ENCODE assay signal across 8 cellular contexts in genomic region chr3:196969660-196970546, GRCh38. TPM values are rescaled to one million over a fixed set of nuclear protein-coding genes. Genes with fewer than 3 reads are reported as not detected.
A peak's percentile ranks its signal among the peaks of the same experiment; 100 is the strongest.
DNase-seq lines count a peak whose midpoint lies in the region; ATAC-seq, FAIRE-seq and TF ChIP-seq lines count a peak whose summit lies in the region.

No MANE protein-coding gene starts in this region.

- H3K79me2 ChIP-seq in MM.1S (ENCODE audit: low read length): no peaks in the 10 kb centered on the region
- H3K79me2 ChIP-seq in K562 (ENCODE audit: control insufficient read depth, insufficient read depth, low read length): peaks cover 12% of the 10 kb centered on the region; the same call in 2 of the 3 replicates

- intact Hi-C loops in K562 (cut with micrococcal nuclease) (loop anchor here (2.0 to 5.0 kb wide), 2 partner anchors 361 to 448 kb away; no protein-coding TSS in a partner anchor), spleen (cut with DNase I; ENCODE audit: low total_unique reads) (loop anchor here (10.0 kb wide), 2 partner anchors 125 to 215 kb away; no protein-coding TSS in a partner anchor)

- TF ChIP-seq POLR2A in K562 (conservative IDR thresholded peaks at IDR 0.05) (no peak), spleen (IDR thresholded peaks at IDR 0.05) (no peak)

- TF ChIP-seq EP300 in K562 (IDR thresholded peaks at IDR 0.05; ENCODE audit: low read length): no peak

- in situ Hi-C loops in K562 (cut with MboI): loop anchor here (10.0 kb wide), 2 partner anchors 215 to 365 kb away; no protein-coding TSS in a partner anchor

- DNase-seq in GM06990 (ENCODE audit: extremely low read depth, insufficient read length) (peak; percentile 83), H7 (peak; percentile 97), MM.1S (peak; percentile 74), T-helper 22 cell (ENCODE audit: low read depth) (peak; percentile 29), K562 (ENCODE audit: extremely low read depth in 1 of 4, low spot score in 3 of 4) (peak; percentile 82 to 90 (median 88)), spleen (peak; percentile 93), KG1 (lab: John Stamatoyannopoulos, UW) (no peak)

- H3K9me1 ChIP-seq in K562 (ENCODE audit: control insufficient read depth, insufficient read depth, low read length): no peaks in the 10 kb centered on the region

- peak overlapping the region; percentile 76 for H3K4me3 ChIP-seq in GM06990 (replicated peaks; ENCODE audit: low read depth, low read length)
- H3K4me3 ChIP-seq in H7 (ENCODE audit: insufficient read depth, low read depth, low read length): peak overlapping the region; percentile 52
- H3K4me3 ChIP-seq in MM.1S (ENCODE audit: low read length): peak overlapping the region; percentile 97
- peak overlapping the region; percentile 71 for H3K4me3 ChIP-seq in K562
- peak overlapping the region; percentile 58; the same call in 1 of the 2 replicates for H3K4me3 ChIP-seq in iPS-20b (ENCODE audit: low read length)
- H3K4me3 ChIP-seq in spleen: peak overlapping the region; percentile 72 to 97 (median 86)

- H2AFZ ChIP-seq in MM.1S (ENCODE audit: low read length) (peak overlapping the region; percentile 61), K562 (ENCODE audit: low read depth, low read length) (peak overlapping the region; percentile 92)

- no peaks in the 10 kb centered on the region for H3K9me2 ChIP-seq in MM.1S (replicated peaks; ENCODE audit: insufficient read depth, low read length)

- H3K9ac ChIP-seq in MM.1S (ENCODE audit: low read length): peak overlapping the region; percentile 75; the same call in 1 of the 2 replicates
- H3K9ac ChIP-seq in K562 (ENCODE audit: insufficient read depth in 1 of 2, low read depth in 2 of 2, low read length in 2 of 2): peak overlapping the region; percentile 90 to 96
- no peak overlapping the region for H3K9ac ChIP-seq in iPS-20b (ENCODE audit: low read depth, low read length)

- 7% methylated on average over 61 of the region's 100 CpGs for WGBS in K562 (ENCODE audit: insufficient coverage, low coverage, missing lambda C conversion rate)
- WGBS in spleen, 5 donors: 9 to 36% (median 15%) methylated on average over 25 to 100 of the region's 100 CpGs

- no peaks in the 10 kb centered on the region for H3K9me3 ChIP-seq in MM.1S (replicated peaks; ENCODE audit: insufficient read depth, low read length)
- peaks cover 3% of the 10 kb centered on the region; the same call in 1 of the 2 replicates for H3K9me3 ChIP-seq in K562 (replicated peaks; ENCODE audit: control insufficient read depth, insufficient read depth, low read depth, low read length)
- peaks cover 5% of the 10 kb centered on the region for H3K9me3 ChIP-seq in iPS-20b (ENCODE audit: insufficient read depth, low read depth, low read length)
- no peaks in the 10 kb centered on the region for H3K9me3 ChIP-seq in spleen

- TF ChIP-seq CTCF in GM06990 (IDR thresholded peaks at IDR 0.05; ENCODE audit: insufficient read depth, low read length, poor library complexity, severe bottlenecking): peak; percentile 2
- peak; percentile 62 for TF ChIP-seq CTCF in MM.1S (IDR thresholded peaks at IDR 0.05; ENCODE audit: low read length)
- TF ChIP-seq CTCF in K562 (IDR thresholded peaks at IDR 0.05 in 2 of 3, conservative IDR thresholded peaks at IDR 0.05 in 1 of 3; ENCODE audit: insufficient read depth in 2 of 3, low read depth in 1 of 3, low read length in 3 of 3): peak; percentile 57 to 97 (median 76)
- TF ChIP-seq CTCF in spleen (IDR thresholded peaks at IDR 0.05 in 8 of 11, conservative IDR thresholded peaks at IDR 0.05 in 3 of 11): peak in 8 of 11 experiments; percentile 45 to 95 (median 94)

- H3K27ac ChIP-seq in MM.1S (ENCODE audit: low read length) (no peak overlapping the region), K562 (ENCODE audit: extremely low read depth, low read depth, low read length) (peak overlapping the region; percentile 94), iPS-20b (ENCODE audit: low read length) (no peak overlapping the region), spleen (peak overlapping the region in 6 of 8 donors; percentile 44 to 85 (median 76))

- H3K4me1 ChIP-seq in MM.1S (ENCODE audit: low read length) (0 out of 2 replicates have a peak, but pooled peaks cover 6% of the 10 kb centered on the region), K562 (replicated peaks in 1 of 2; ENCODE audit: control insufficient read depth in 2 of 2, insufficient read depth in 2 of 2, low read length in 2 of 2) (peaks cover 20 to 32% of the 10 kb centered on the region in 2 experiments; a peak in 4 of 5 replicates), iPS-20b (ENCODE audit: insufficient read depth, low read length) (no peaks in the 10 kb centered on the region; the same call in 1 of the 2 replicates), spleen (peaks cover 0 to 26% (median 17%) of the 10 kb centered on the region in 6 donors)

- ATAC-seq in K562: peak; percentile 86

- FAIRE-seq in K562 (lab: Jason Lieb, UNC): no peak

- H3K4me2 ChIP-seq in MM.1S (ENCODE audit: low read depth, low read length): peak overlapping the region; percentile 100
- peak overlapping the region; percentile 77 for H3K4me2 ChIP-seq in K562 (ENCODE audit: insufficient read depth, low read length)

- POLR2A ChIA-PET in K562 (lab: Yijun Ruan, JAX): interaction anchor here (0.6 to 1.4 kb wide), 6 partner anchors 10 to 33 kb away, joined by 3 to 5 read pairs (median 4); no protein-coding TSS in a partner anchor

- BruUV-seq in K562 (replicated peaks; lab: Mats Ljungman, UMichigan): no TSS peak

- H4K20me1 ChIP-seq in MM.1S (ENCODE audit: insufficient read depth, low read length): no peaks in the 10 kb centered on the region
- H4K20me1 ChIP-seq in K562 (replicated peaks; ENCODE audit: control insufficient read depth, insufficient read depth, low read length): no peaks in the 10 kb centered on the region

- no peaks in the 10 kb centered on the region for H3K27me3 ChIP-seq in GM06990 (replicated peaks; ENCODE audit: control insufficient read depth, insufficient read depth, low read length)
- H3K27me3 ChIP-seq in H7 (ENCODE audit: control insufficient read depth, insufficient read depth, low read length): peaks cover 61% of the 10 kb centered on the region
- H3K27me3 ChIP-seq in MM.1S (replicated peaks; ENCODE audit: insufficient read depth, low read length): peaks cover 12% of the 10 kb centered on the region; the same call in 1 of the 2 replicates
- H3K27me3 ChIP-seq in K562 (ENCODE audit: control insufficient read depth in 2 of 2, insufficient read depth in 2 of 2, low read length in 2 of 2): no peaks in the 10 kb centered on the region
- peaks cover 68% of the 10 kb centered on the region for H3K27me3 ChIP-seq in iPS-20b (ENCODE audit: insufficient read depth, low read length)
- peaks cover 0 to 7% (median 0%) of the 10 kb centered on the region in 7 donors for H3K27me3 ChIP-seq in spleen (replicated peaks in 1 of 7)

- H3K36me3 ChIP-seq in GM06990 (ENCODE audit: control insufficient read depth, insufficient read depth, low read length) (0 out of 2 replicates have a peak, but pooled peaks cover 1% of the 10 kb centered on the region), H7 (replicated peaks; ENCODE audit: control insufficient read depth, insufficient read depth, low read length) (no peaks in the 10 kb centered on the region), MM.1S (replicated peaks; ENCODE audit: insufficient read depth, low read length) (no peaks in the 10 kb centered on the region), K562 (ENCODE audit: control insufficient read depth, insufficient read depth, low read length) (peaks cover 8% of the 10 kb centered on the region; the same call in 1 of the 3 replicates), iPS-20b (ENCODE audit: insufficient read depth, low read depth, low read length) (no peaks in the 10 kb centered on the region), spleen (no peaks in the 10 kb centered on the region)

- TF ChIP-seq RAD21 in K562 (CRISPR knock-in tag; conservative IDR thresholded peaks at IDR 0.05 in 1 of 2, IDR thresholded peaks at IDR 0.05 in 1 of 2): peak; percentile 78 to 90

- CTCF ChIA-PET in K562 (lab: Yijun Ruan, JAX; ENCODE audit: low intra/inter-chr PET ratio): interaction anchor here (0.6 to 2.7 kb wide), 8 partner anchors 28 to 445 kb away, joined by 3 to 10 read pairs (median 4); no protein-coding TSS in a partner anchor

- H3F3A ChIP-seq in MM.1S (ENCODE audit: insufficient read depth, low read length): no peaks in the 10 kb centered on the region

RNA-seq across cellular contexts. Expression of gene PIGZ, which starts 1.3 kb away (rescaled TPM):
- total RNA-seq in H7 (2014; rRNA removed; shearing (Covaris generic)): 0.55 and 1.2 TPM in 2 replicates
- 3.6 and 5.8 TPM in 2 replicates for total RNA-seq in K562 (2011; cell fraction: chromatin; rRNA removed; ENCODE audit: low replicate concordance)
- 2.3 and 3.3 TPM in 2 replicates for total RNA-seq in K562 (2011; cell fraction: nucleolus; rRNA removed)
- 3.5 and 4.7 TPM in 2 replicates for total RNA-seq in K562 (2011; cell fraction: nucleoplasm; rRNA removed)
- total RNA-seq in K562 (2014; rRNA removed) (0.54 and 0.73 TPM in 2 replicates), K562 (2014; rRNA removed; fragmentation: Illumina TruSeq; extraction: Trizol) (0.48 and 0.76 TPM in 2 replicates), K562 (2015; rRNA removed; fragmentation: Illumina TruSeq; extraction: Trizol) (0.30 and 0.54 TPM in 2 replicates), K562 (2021) (0.87 and 1.0 TPM in 2 replicates), spleen (1 to 10 TPM; 2.0 to 5.1 (median 2.6) TPM)
- polyA plus RNA-seq in K562 (2011; rRNA removed) (1.8 and 2.8 TPM in 2 replicates), K562 (2014; fragmentation: Illumina TruSeq; extraction: Trizol) (0.79 and 0.91 TPM in 2 replicates), K562 (2014; fragmentation: Nextera tagmentation; extraction: Ambion mirVana) (under 1 TPM; 0.15 TPM), K562 (2014; rRNA removed) (1.2 and 2.0 TPM in 2 replicates), spleen (1 to 10 TPM; 2.0 to 2.6 (median 2.2) TPM)
- 2.3 and 2.8 TPM in 2 replicates for polyA plus RNA-seq in K562 (2011; cell fraction: cytosol; rRNA removed)
- 4.7 and 6.2 TPM in 2 replicates for polyA plus RNA-seq in K562 (2011; cell fraction: nucleus; rRNA removed)
- 1.2 and 4.7 TPM in 2 replicates for polyA plus RNA-seq in K562 (2012)
- 1.0 and 1.1 TPM in 2 replicates for polyA minus RNA-seq in K562 (2011; rRNA and poly(A)+ RNA removed)
- 1.1 and 1.3 TPM in 2 replicates for polyA minus RNA-seq in K562 (2011; cell fraction: cytosol; rRNA and poly(A)+ RNA removed)
- polyA minus RNA-seq in K562 (2011; cell fraction: nucleus; rRNA and poly(A)+ RNA removed): 1.00 and 1.2 TPM in 2 replicates

RNA-seq across cellular contexts. Expression of gene NCBP2, which starts 27.6 kb away (rescaled TPM):
- 67.8 and 82.8 TPM in 2 replicates for total RNA-seq in H7 (2014; rRNA removed; shearing (Covaris generic))
- 45.7 and 67.9 TPM in 2 replicates for total RNA-seq in K562 (2011; cell fraction: chromatin; rRNA removed; ENCODE audit: low replicate concordance)
- total RNA-seq in K562 (2011; cell fraction: nucleolus; rRNA removed): 38.2 and 43.0 TPM in 2 replicates
- total RNA-seq in K562 (2011; cell fraction: nucleoplasm; rRNA removed): 44.9 and 65.0 TPM in 2 replicates
- total RNA-seq in K562 (2014; rRNA removed) (63.3 and 68.2 TPM in 2 replicates), K562 (2014; rRNA removed; fragmentation: Illumina TruSeq; extraction: Trizol) (82.2 and 82.3 TPM in 2 replicates), K562 (2015; rRNA removed; fragmentation: Illumina TruSeq; extraction: Trizol) (69.4 and 78.0 TPM in 2 replicates), K562 (2021) (64.0 and 67.0 TPM in 2 replicates), spleen (10 to 100 TPM; 44.6 to 50.2 (median 48.7) TPM)
- polyA plus RNA-seq in K562 (2011; rRNA removed) (69.3 and 90.9 TPM in 2 replicates), K562 (2014; fragmentation: Illumina TruSeq; extraction: Trizol) (83.4 and 102 TPM in 2 replicates), K562 (2014; fragmentation: Nextera tagmentation; extraction: Ambion mirVana) (100 to 1,000 TPM in 1 of 2 experiments, 10 to 100 TPM in 1; 56.4 to 100 TPM), K562 (2014; rRNA removed) (91.1 and 123 TPM in 2 replicates), spleen (10 to 100 TPM; 53.7 to 61.1 (median 56.9) TPM)
- 29.7 and 50.4 TPM in 2 replicates for polyA plus RNA-seq in K562 (2011; cell fraction: cytosol; rRNA removed)
- polyA plus RNA-seq in K562 (2011; cell fraction: nucleus; rRNA removed): 38.0 and 51.2 TPM in 2 replicates
- polyA plus RNA-seq in K562 (2012): 55.9 and 83.1 TPM in 2 replicates
- polyA minus RNA-seq in K562 (2011; rRNA and poly(A)+ RNA removed): 69.1 and 71.9 TPM in 2 replicates
- polyA minus RNA-seq in K562 (2011; cell fraction: cytosol; rRNA and poly(A)+ RNA removed): 19.2 and 22.1 TPM in 2 replicates
- polyA minus RNA-seq in K562 (2011; cell fraction: nucleus; rRNA and poly(A)+ RNA removed): 25.2 and 39.8 TPM in 2 replicates

RNA-seq across cellular contexts. Expression of gene MELTF, which starts 59.7 kb away (rescaled TPM):
- total RNA-seq in H7 (2014; rRNA removed; shearing (Covaris generic)): 3.5 and 4.8 TPM in 2 replicates
- 21.6 and 62.0 TPM in 2 replicates for total RNA-seq in K562 (2011; cell fraction: chromatin; rRNA removed; ENCODE audit: low replicate concordance)
- total RNA-seq in K562 (2011; cell fraction: nucleolus; rRNA removed): 25.8 and 34.5 TPM in 2 replicates
- total RNA-seq in K562 (2011; cell fraction: nucleoplasm; rRNA removed): 24.9 and 29.2 TPM in 2 replicates
- 6.8 and 8.4 TPM in 2 replicates for total RNA-seq in K562 (2014; rRNA removed)
- total RNA-seq in K562 (2014; rRNA removed; fragmentation: Illumina TruSeq; extraction: Trizol): 3.0 and 3.3 TPM in 2 replicates
- total RNA-seq in K562 (2015; rRNA removed; fragmentation: Illumina TruSeq; extraction: Trizol): 3.8 and 4.5 TPM in 2 replicates
- total RNA-seq in K562 (2021): 10.5 and 11.7 TPM in 2 replicates
- polyA plus RNA-seq in K562 (2011; rRNA removed): 4.0 and 4.8 TPM in 2 replicates
- polyA plus RNA-seq in K562 (2011; cell fraction: cytosol; rRNA removed): 3.0 and 7.4 TPM in 2 replicates
- 17.2 and 37.9 TPM in 2 replicates for polyA plus RNA-seq in K562 (2011; cell fraction: nucleus; rRNA removed)
- 6.7 and 10.6 TPM in 2 replicates for polyA plus RNA-seq in K562 (2012)
- polyA plus RNA-seq in K562 (2014; fragmentation: Illumina TruSeq; extraction: Trizol): 3.7 and 4.9 TPM in 2 replicates
- under 1 TPM; 0.35 to 0.52 TPM for polyA plus RNA-seq in K562 (2014; fragmentation: Nextera tagmentation; extraction: Ambion mirVana)
- 8.1 and 8.6 TPM in 2 replicates for polyA plus RNA-seq in K562 (2014; rRNA removed)
- 2.2 and 4.0 TPM in 2 replicates for polyA minus RNA-seq in K562 (2011; rRNA and poly(A)+ RNA removed)
- 1.9 and 4.6 TPM in 2 replicates for polyA minus RNA-seq in K562 (2011; cell fraction: cytosol; rRNA and poly(A)+ RNA removed)
- 11.0 and 16.4 TPM in 2 replicates for polyA minus RNA-seq in K562 (2011; cell fraction: nucleus; rRNA and poly(A)+ RNA removed)
- 1 to 10 TPM in 5 of 7 donors, under 1 TPM in 2; 0.65 to 3.9 (median 1.8) TPM for total RNA-seq in spleen
- under 1 TPM; 0.41 to 0.77 (median 0.67) TPM for polyA plus RNA-seq in spleen

Comparison
In these comparisons a context has a peak if more than half of its experiments do, and no peak if none do; other contexts are left out.
1. CTCF ChIP-seq: peak in every context shown above with its lines; median percentile 94 in spleen; 76 in K562; 62 in MM.1S; 2 in GM06990.
2. H3K27ac ChIP-seq: peak in K562 (single experiment) and spleen (6 of 8); none in MM.1S (single experiment) and iPS-20b (single experiment).
3. Peak in every context shown above with its lines, with median percentiles within 50 percentile points of each other: H3K4me3 ChIP-seq.